ENCODE assay signal across 9 cellular contexts in the genomic region with DNA sequence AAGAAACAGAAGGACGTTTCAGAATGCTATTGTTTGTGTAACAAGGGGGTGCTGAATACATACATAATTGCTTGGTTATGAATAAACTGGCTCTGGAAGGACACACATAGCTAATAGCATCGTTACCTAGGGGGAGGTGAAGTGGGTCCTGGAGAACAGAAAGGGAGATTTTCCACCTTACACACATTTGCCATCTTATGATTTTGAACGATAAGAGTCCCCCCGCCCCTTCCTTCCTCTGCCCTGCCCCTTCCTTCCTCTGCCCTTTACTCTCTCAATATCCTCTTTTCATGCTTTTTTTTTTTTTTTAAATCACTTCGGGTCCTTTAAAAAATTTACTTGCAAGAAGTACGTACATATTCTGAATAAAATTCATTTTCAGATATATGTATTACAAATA. TPM values are rescaled to one million over a fixed set of nuclear protein-coding genes. Genes with fewer than 3 reads are reported as not detected.
DNase-seq lines count a peak whose midpoint lies in the region; ATAC-seq, FAIRE-seq and TF ChIP-seq lines count a peak whose summit lies in the region.
"Had no signal": no experiment of that assay in that cellular context is flagged by ENCODE, and none has a peak within 500 bp of the region (broad histone marks: within the 10 kb centered on the region; RNA-seq: fewer than 3 reads in every experiment).

No MANE protein-coding gene starts in this region.

- H3K36me3 ChIP-seq in GM06990 (ENCODE audit: control insufficient read depth, insufficient read depth, low read length) (no peaks in the 10 kb centered on the region), SK-N-MC (ENCODE audit: insufficient read depth, low read length) (no peaks in the 10 kb centered on the region), astrocyte (ENCODE audit: insufficient read depth, low read length) (no peaks in the 10 kb centered on the region)

- H3K4me1 Mint-ChIP-seq in astrocyte (ENCODE audit: low read depth, unreplicated experiment): peaks cover 2% of the 10 kb centered on the region

- no peak overlapping the region for H2AFZ ChIP-seq in astrocyte (ENCODE audit: low read depth, low read length)

- peaks cover 10% of the 10 kb centered on the region for H3K4me1 ChIP-seq in astrocyte (ENCODE audit: insufficient read depth, low read length)

- no peak for TF ChIP-seq CTCF in GM06990 (IDR thresholded peaks at IDR 0.05; ENCODE audit: insufficient read depth, low read length, poor library complexity, severe bottlenecking)
- no peak for TF ChIP-seq CTCF in astrocyte (IDR thresholded peaks at IDR 0.05; ENCODE audit: insufficient read depth, low read depth, low read length)
- TF ChIP-seq CTCF in GM20000 (IDR thresholded peaks at IDR 0.05; ENCODE audit: extremely low read depth, missing control alignments): no peak

- peaks cover 22% of the 10 kb centered on the region for H3K79me2 ChIP-seq in astrocyte (ENCODE audit: insufficient read depth, low read length)

- H3K4me3 ChIP-seq in GM06990 (replicated peaks; ENCODE audit: low read depth, low read length) (peak overlapping the region; percentile 82), SK-N-MC (peak overlapping the region; percentile 86), astrocyte (ENCODE audit: insufficient read depth, low read depth, low read length) (no peak overlapping the region)

- DNase-seq in GM06990 (ENCODE audit: extremely low read depth, insufficient read length): no peak
- no peak for DNase-seq in SK-N-MC (ENCODE audit: low read depth, low spot score)
- no peak for DNase-seq in astrocyte (ENCODE audit: low read depth)
- DNase-seq in stimulated activated CD4-positive, alpha-beta T cell treated with anti-CD3 and anti-CD28 coated beads, Interleukin-15, amount 100 ng/mL, for 24 hours: peak; percentile 53
- DNase-seq in NCI-H2081 (lab: John Stamatoyannopoulos, UW): no peak
- no peak for DNase-seq in GM20000 (ENCODE audit: low spot score)
- no peak for DNase-seq in NCI-H146 treated with DMSO at 0.1 percent for 48 hours (lab: John Stamatoyannopoulos, UW; ENCODE audit: unreplicated experiment)

- H3K27ac Mint-ChIP-seq in astrocyte (ENCODE audit: unreplicated experiment): no peak overlapping the region

- no peaks in the 10 kb centered on the region for H3K36me3 Mint-ChIP-seq in astrocyte (ENCODE audit: low read depth, unreplicated experiment)

- H3K27me3 ChIP-seq in GM06990 (replicated peaks; ENCODE audit: control insufficient read depth, insufficient read depth, low read length): no peaks in the 10 kb centered on the region
- no peaks in the 10 kb centered on the region for H3K27me3 ChIP-seq in astrocyte (ENCODE audit: insufficient read depth, low read length)

- H3K4me2 ChIP-seq in astrocyte (ENCODE audit: low read length): peak overlapping the region; percentile 90

- no peaks in the 10 kb centered on the region for H3K9me3 Mint-ChIP-seq in astrocyte (ENCODE audit: unreplicated experiment)

- H3K9ac ChIP-seq in SK-N-MC (ENCODE audit: insufficient read length): peak overlapping the region; percentile 83
- H3K9ac ChIP-seq in astrocyte (ENCODE audit: low read length): no peak overlapping the region

- no peaks in the 10 kb centered on the region for H3K9me3 ChIP-seq in SK-N-MC (ENCODE audit: low read depth, low read length)
- H3K9me3 ChIP-seq in astrocyte (ENCODE audit: insufficient read depth, low read depth, low read length): no peaks in the 10 kb centered on the region

- peak overlapping the region; percentile 94 for H3K4me3 Mint-ChIP-seq in astrocyte (ENCODE audit: unreplicated experiment)

- H3K27me3 Mint-ChIP-seq in astrocyte (ENCODE audit: low read depth, unreplicated experiment): peaks cover 3% of the 10 kb centered on the region

- H3K27ac ChIP-seq in SK-N-MC (no peak overlapping the region), astrocyte (ENCODE audit: low read depth, low read length) (no peak overlapping the region)
- H3K27ac ChIP-seq: SJSA1 had no signal

- H4K20me1 ChIP-seq in astrocyte (ENCODE audit: insufficient read depth, low read length): peaks cover 5% of the 10 kb centered on the region

- no peak for FAIRE-seq in astrocyte (lab: Jason Lieb, UNC)

- no peak for ATAC-seq in activated CD4-positive, CD25-positive, alpha-beta regulatory T cell treated with anti-CD3 and anti-CD28 coated beads, Interleukin-2, amount 50 U/mL, for 24 hours

RNA-seq across cellular contexts. Expression of a gene that starts 0.9 kb away (rescaled TPM):
- 15.5 and 17.2 TPM in 2 replicates for total RNA-seq in astrocyte
